In genomic region chr19:16525751-16526481, GRCh38 we compare ENCODE assay signal across 28 cellular contexts. TPM values are rescaled to one million over a fixed set of nuclear protein-coding genes. Genes with fewer than 3 reads are reported as not detected.
"Had no signal": no experiment of that assay in that cellular context is flagged by ENCODE, and none has a peak within 500 bp of the region (broad histone marks: within the 10 kb centered on the region; RNA-seq: fewer than 3 reads in every experiment).

No MANE protein-coding gene starts in this region.

- DNase-seq: activated CD4-positive, alpha-beta T cell treated with anti-CD3 and anti-CD28 coated beads, Interleukin-2, amount 10 ng/mL, durations not matched to agents 7 days and 5 days; activated CD8-positive, alpha-beta T cell treated with anti-CD3 and anti-CD28 coated beads, Interleukin-2, amount 10 ng/mL, durations not matched to agents 7 days and 5 days; activated naive CD4-positive, alpha-beta T cell treated with anti-CD3 and anti-CD28 coated beads for 36 hours; activated T-cell treated with anti-CD3 and anti-CD28 coated beads, Interleukin-2, amount 50 U/mL, for 24 hours; foreskin keratinocyte; glutamatergic neuron; hippocampal formation; islet precursor cell; left colon; natural killer cell; posterior cingulate gyrus; stimulated activated CD4-positive, alpha-beta T cell treated with anti-CD3 and anti-CD28 coated beads, Interleukin-12 subunit alpha, Interleukin-12 subunit beta, amount 100 ng/mL, for 4 hours; stimulated activated CD4-positive, alpha-beta T cell treated with anti-CD3 and anti-CD28 coated beads, Interleukin-1b, Interleukin-23, amount 100 ng/mL, for 48 hours; stimulated activated CD8-positive, alpha-beta memory T cell treated with anti-CD3 and anti-CD28 coated beads, Interleukin-4, amount 100 ng/mL, for 48 hours; stimulated activated naive CD4-positive, alpha-beta T cell treated with Interleukin-2 at 50 U/mL for 16 hours; T1000; tibial artery had no signal

- FAIRE-seq: urothelium cell line had no signal

- ATAC-seq: activated CD4-positive, CD25-positive, alpha-beta regulatory T cell treated with anti-CD3 and anti-CD28 coated beads, Interleukin-2, amount 50 U/mL, for 24 hours; activated CD8-positive, alpha-beta T cell treated with anti-CD3 and anti-CD28 coated beads, Interleukin-2, amount 10 ng/mL, durations not matched to agents 7 days and 5 days; foreskin keratinocyte; left colon; natural killer cell had no signal

- H3K4me3 ChIP-seq: ascending aorta, coronary artery, lung, tibial artery had no signal

- H3K4me1 ChIP-seq: ascending aorta, foreskin keratinocyte, tibial artery had no signal

- H3K9me3 ChIP-seq: ascending aorta, neutrophil, tibial artery had no signal

- H3K27ac ChIP-seq: ascending aorta, coronary artery, foreskin keratinocyte, neutrophil, tibial artery had no signal

- H3K27me3 ChIP-seq: ascending aorta, foreskin keratinocyte, neutrophil, tibial artery had no signal

RNA-seq across cellular contexts. Expression of gene CALR3, which starts 29.9 kb away (rescaled TPM):
- total RNA-seq: activated CD4-positive, alpha-beta T cell treated with anti-CD3 and anti-CD28 coated beads, Interleukin-2, amount 10 ng/mL, durations not matched to agents 7 days and 5 days; activated CD8-positive, alpha-beta T cell treated with anti-CD3 and anti-CD28 coated beads, Interleukin-2, amount 10 ng/mL, durations not matched to agents 7 days and 5 days; activated naive CD4-positive, alpha-beta T cell treated with anti-CD3 and anti-CD28 coated beads for 36 hours; activated T-helper 2 cell treated with anti-CD3 and anti-CD28 coated beads, Interferon-gamma antibody, Interleukin-2, Interleukin-4, amounts not matched to agents 10 μg/mL and 5 μg/mL and 100 μg/mL, durations not matched to agents 14 hours and 24 hours and 36 hours; ascending aorta; epithelial cell of proximal tubule; fibroblast of lung; foreskin keratinocyte; left colon; lung; natural killer cell; subcutaneous adipose tissue; T-helper 1 cell treated with Interleukin-12 subunit alpha and Interleukin-12 subunit beta and Interleukin-4 antibody, amounts not matched to agents 30 ng/mL and 1 ng/mL, for 36 hours had no signal
- polyA plus RNA-seq: fibroblast of lung had no signal
